12 cellular contexts compared by ENCODE assay signal in genomic region chr2:179273461-179273962, GRCh38. TPM values are rescaled to one million over a fixed set of nuclear protein-coding genes. Genes with fewer than 3 reads are reported as not detected.
DNase-seq lines count a peak whose midpoint lies in the region; ATAC-seq and TF ChIP-seq lines count a peak whose summit lies in the region.
"Had no signal": no experiment of that assay in that cellular context is flagged by ENCODE, and none has a peak within 500 bp of the region (broad histone marks: within the 10 kb centered on the region; RNA-seq: fewer than 3 reads in every experiment).

No MANE protein-coding gene starts in this region.

- no peaks in the 10 kb centered on the region for H3K36me3 Mint-ChIP-seq in MCF 10A (ENCODE audit: insufficient read depth, unreplicated experiment)

- H3K27me3 ChIP-seq in lower lobe of right lung (ENCODE audit: low read depth) (no peaks in the 10 kb centered on the region), tibial artery (no peaks in the 10 kb centered on the region)

- H3K9me3 ChIP-seq in lower lobe of right lung (no peaks in the 10 kb centered on the region), tibial artery (no peaks in the 10 kb centered on the region)

- no peaks in the 10 kb centered on the region for H3K36me3 ChIP-seq in lower lobe of right lung
- no peaks in the 10 kb centered on the region for H3K36me3 ChIP-seq in tibial artery

- no peak overlapping the region for H3K4me3 ChIP-seq in lower lobe of right lung
- H3K4me3 ChIP-seq in tibial artery = no peak overlapping the region

- no peaks in the 10 kb centered on the region for H3K27me3 Mint-ChIP-seq in MCF 10A (ENCODE audit: insufficient read depth, unreplicated experiment)

- peaks cover 58% of the 10 kb centered on the region for H3K4me1 Mint-ChIP-seq in MCF 10A (ENCODE audit: insufficient read depth, unreplicated experiment)

- H3K27ac Mint-ChIP-seq in MCF 10A (ENCODE audit: low read depth, unreplicated experiment) = peak overlapping the region; percentile 95
- H3K27ac Mint-ChIP-seq: activated naive CD8-positive, alpha-beta T cell treated with anti-CD3 and anti-CD28 coated beads, Interleukin-2, amount 50 U/mL, for 24 hours; endodermal cell had no signal

- H3K27ac ChIP-seq in lower lobe of right lung (peak overlapping the region; percentile 74), tibial artery (peak overlapping the region; percentile 53 to 79)

- no peaks in the 10 kb centered on the region for H3K9me3 Mint-ChIP-seq in MCF 10A (ENCODE audit: unreplicated experiment)
- H3K9me3 Mint-ChIP-seq: activated naive CD8-positive, alpha-beta T cell treated with anti-CD3 and anti-CD28 coated beads, Interleukin-2, amount 50 U/mL, for 24 hours; endodermal cell; nephron had no signal

- BruUV-seq in MCF 10A (replicated peaks; lab: Mats Ljungman, UMichigan) = no TSS peak

- CTCF ChIA-PET in MCF 10A (lab: Yijun Ruan, JAX) = interaction anchor here (0.7 to 2.0 kb wide), 2 partner anchors 10 to 37 kb away, joined by 3 to 4 read pairs; no protein-coding TSS in a partner anchor

- TF ChIP-seq CTCF in MCF 10A (IDR thresholded peaks at IDR 0.05; ENCODE audit: unreplicated experiment) = no peak
- TF ChIP-seq CTCF in lower lobe of right lung (IDR thresholded peaks at IDR 0.05) = no peak
- no peak for TF ChIP-seq CTCF in tibial artery (IDR thresholded peaks at IDR 0.05)

- POLR2A ChIA-PET in MCF 10A (lab: Yijun Ruan, JAX) = interaction anchor here (0.6 to 2.5 kb wide), 5 partner anchors 11 to 36 kb away, joined by 3 to 55 read pairs (median 8); no protein-coding TSS in a partner anchor

- no peak overlapping the region for H3K4me3 Mint-ChIP-seq in MCF 10A (ENCODE audit: unreplicated experiment)
- H3K4me3 Mint-ChIP-seq: activated naive CD8-positive, alpha-beta T cell treated with anti-CD3 and anti-CD28 coated beads, Interleukin-2, amount 50 U/mL, for 24 hours; endodermal cell; nephron had no signal

- DNase-seq in NCI-H2029 (lab: John Stamatoyannopoulos, UW) (peak; percentile 96), MCF 10A (ENCODE audit: unreplicated experiment) (no peak), lower lobe of right lung (no peak), tibial artery (no peak), SIG-M5 (lab: John Stamatoyannopoulos, UW) (no peak), left colon (no peak)
- no peak for DNase-seq in activated CD8-positive, alpha-beta memory T cell treated with anti-CD3 and anti-CD28 coated beads, Interleukin-2, amount 50 U/mL, for 4 hours
- DNase-seq: activated CD8-positive, alpha-beta memory T cell treated with anti-CD3 and anti-CD28 coated beads for 24 hours; activated naive CD8-positive, alpha-beta T cell treated with anti-CD3 and anti-CD28 coated beads, Interleukin-2, amount 50 U/mL, for 24 hours; endodermal cell; T-helper 1 cell had no signal

- peaks cover 9% of the 10 kb centered on the region for H3K4me1 ChIP-seq in lower lobe of right lung
- peaks cover 0 to 56% (median 36%) of the 10 kb centered on the region in 4 donors for H3K4me1 ChIP-seq in tibial artery

- intact Hi-C loops in MCF 10A (cut with micrococcal nuclease) (loop anchor here (10.0 kb wide), 1 partner anchor 1159 kb away; the partner anchor contains the start of gene RBM45), lower lobe of right lung (cut with DNase I) (no loop called here), tibial artery (cut with DNase I; ENCODE audit: low total_unique reads) (no loop called here), left colon (cut with DNase I, micrococcal nuclease) (no loop called here)

- ATAC-seq in lower lobe of right lung (no peak), left colon (no peak)
- ATAC-seq: activated naive CD8-positive, alpha-beta T cell treated with anti-CD3 and anti-CD28 coated beads, Interleukin-2, amount 50 U/mL, for 24 hours had no signal

RNA-seq across cellular contexts. Expression of gene SESTD1, which starts 8.9 kb away (rescaled TPM):
- total RNA-seq in MCF 10A (2022) (43.0 and 58.5 TPM in 2 replicates), lower lobe of right lung (107 TPM), left colon (10 to 100 TPM; 35.9 to 47.5 TPM)
